ENCODE assay signal across 33 cellular contexts in genomic region chr16:56560447-56560846, GRCh38. TPM values are rescaled to one million over a fixed set of nuclear protein-coding genes. Genes with fewer than 3 reads are reported as not detected.
"Had no signal": no experiment of that assay in that cellular context is flagged by ENCODE, and none has a peak within 500 bp of the region (broad histone marks: within the 10 kb centered on the region; RNA-seq: fewer than 3 reads in every experiment).

No MANE protein-coding gene starts in this region.

- H3K36me3 ChIP-seq: neural progenitor cell, ovary, spleen, suprapubic skin, tibial artery, transverse colon, upper lobe of left lung, vagina had no signal

- H3K27me3 ChIP-seq: neural progenitor cell, ovary, testis, transverse colon, upper lobe of left lung, vagina had no signal

- H3K4me1 ChIP-seq: neural progenitor cell, parathyroid adenoma, spleen, testis, transverse colon, upper lobe of left lung had no signal

- H3K4me2 ChIP-seq: neural progenitor cell, smooth muscle cell had no signal

- H3K9me3 ChIP-seq: ovary, psoas muscle, spleen, suprapubic skin, testis, tibial artery, transverse colon, upper lobe of left lung, vagina had no signal

- H3K9ac ChIP-seq: neural progenitor cell, parathyroid adenoma had no signal

- H2AFZ ChIP-seq: neural progenitor cell, parathyroid adenoma had no signal

- H3K27ac ChIP-seq: neural progenitor cell, ovary, parathyroid adenoma, psoas muscle, skin epidermis, spleen, suprapubic skin, testis, tibial artery, transverse colon, upper lobe of left lung, vagina had no signal

- H3K4me3 ChIP-seq: neural progenitor cell, ovary, psoas muscle, skin epidermis, smooth muscle cell, spleen, suprapubic skin, testis, tibial artery, transverse colon, upper lobe of left lung, vagina had no signal

- ATAC-seq: natural killer cell; psoas muscle; right cardiac atrium; sciatic nerve; stimulated activated memory B cell treated with anti-CD40 and anti-IgM and Interleukin-4, amounts not matched to agents 10 μg/mL and 1 μg/mL and 100 μg/mL, for 72 hours; stimulated activated naive CD8-positive, alpha-beta T cell treated with anti-CD3 and anti-CD28 coated beads, Interleukin-15, amount 100 ng/mL, for 72 hours; stimulated activated naive CD8-positive, alpha-beta T cell treated with anti-CD3 and anti-CD28 coated beads, Interleukin-15, Interleukin-2, amounts not matched to agents 100 U/mL and 50 U/mL, for 24 hours had no signal

- H3K79me2 ChIP-seq: parathyroid adenoma had no signal

- DNase-seq: natural killer cell; occipital lobe; ovary; psoas muscle; right cardiac atrium; spleen; stimulated activated CD4-positive, alpha-beta T cell treated with anti-CD3 and anti-CD28 coated beads, Interleukin-12 subunit alpha, Interleukin-12 subunit beta, amount 100 ng/mL, for 4 hours; stimulated activated CD4-positive, alpha-beta T cell treated with anti-CD3 and anti-CD28 coated beads, Interleukin-1b, Interleukin-23, amount 100 ng/mL, for 48 hours; stimulated activated CD4-positive, alpha-beta T cell treated with anti-CD3 and anti-CD28 coated beads, Interleukin-4, amount 100 ng/mL, for 1 hour; stimulated activated CD4-positive, alpha-beta T cell treated with anti-CD3 and anti-CD28 coated beads, Interleukin-4, amount 100 ng/mL, for 4 hours; stimulated activated CD8-positive, alpha-beta memory T cell treated with anti-CD3 and anti-CD28 coated beads, Interleukin-4, amount 100 ng/mL, for 48 hours; stimulated activated naive CD4-positive, alpha-beta T cell; stimulated activated naive CD8-positive, alpha-beta T cell treated with anti-CD3 and anti-CD28 coated beads, Interleukin-15, amount 100 ng/mL, for 72 hours; stimulated activated naive CD8-positive, alpha-beta T cell treated with anti-CD3 and anti-CD28 coated beads, Interleukin-15, Interleukin-2, amounts not matched to agents 100 U/mL and 50 U/mL, for 24 hours; substantia nigra; testis; tibial artery; transverse colon; upper lobe of left lung had no signal

- FAIRE-seq: urothelium cell line had no signal

RNA-seq across cellular contexts. Expression of gene MT4, which starts 4.4 kb away (rescaled TPM):
- total RNA-seq: natural killer cell, occipital lobe, osteoblast, ovary, progenitor cell of endocrine pancreas, psoas muscle, renal cortical epithelial cell, right cardiac atrium, sciatic nerve, smooth muscle cell, spleen, testis, upper lobe of left lung, ureter had no signal
- polyA plus RNA-seq: neural cell, ovary, psoas muscle, right cardiac atrium, smooth muscle cell, spleen had no signal

RNA-seq across cellular contexts. Expression of gene MT3, which starts 28.9 kb away (rescaled TPM):
- total RNA-seq: natural killer cell, osteoblast, progenitor cell of endocrine pancreas, renal cortical epithelial cell, smooth muscle cell, suprapubic skin had no signal
- polyA plus RNA-seq: smooth muscle cell had no signal

RNA-seq across cellular contexts. Expression of gene MT2A, which starts 47.9 kb away (rescaled TPM):
- polyA plus RNA-seq: neural cell had no signal
